Comparison of ENCODE assay signal across 1 cellular context in genomic region chr1:10737651-10738050, GRCh38.
TF ChIP-seq lines count a peak whose summit lies in the region.

No MANE protein-coding gene starts in this region.

TF ChIP-seq in HepG2, 621 proteins besides CTCF, POLR2A, EP300 and RAD21 (continued from another document):
- TF ChIP-seq PLSCR1 (CRISPR knock-in tag; IDR thresholded peaks at IDR 0.05; ENCODE audit: borderline replicate concordance) (no peak), ZNF597 (CRISPR knock-in tag; IDR thresholded peaks at IDR 0.05) (no peak), ZIK1 (CRISPR knock-in tag; IDR thresholded peaks at IDR 0.05; ENCODE audit: borderline replicate concordance, low read depth) (no peak), USF2 (IDR thresholded peaks at IDR 0.05; ENCODE audit: low read depth, low read length) (no peak), USF2 (CRISPR knock-in tag; IDR thresholded peaks at IDR 0.05; ENCODE audit: borderline replicate concordance) (no peak), PAF1 (CRISPR knock-in tag; IDR thresholded peaks at IDR 0.05) (no peak), ZBTB49 (CRISPR knock-in tag; IDR thresholded peaks at IDR 0.05; ENCODE audit: borderline replicate concordance) (no peak), ZNF839 (CRISPR knock-in tag; IDR thresholded peaks at IDR 0.05; ENCODE audit: borderline replicate concordance) (no peak)
